8 cellular contexts compared by ENCODE assay signal in the genomic region with DNA sequence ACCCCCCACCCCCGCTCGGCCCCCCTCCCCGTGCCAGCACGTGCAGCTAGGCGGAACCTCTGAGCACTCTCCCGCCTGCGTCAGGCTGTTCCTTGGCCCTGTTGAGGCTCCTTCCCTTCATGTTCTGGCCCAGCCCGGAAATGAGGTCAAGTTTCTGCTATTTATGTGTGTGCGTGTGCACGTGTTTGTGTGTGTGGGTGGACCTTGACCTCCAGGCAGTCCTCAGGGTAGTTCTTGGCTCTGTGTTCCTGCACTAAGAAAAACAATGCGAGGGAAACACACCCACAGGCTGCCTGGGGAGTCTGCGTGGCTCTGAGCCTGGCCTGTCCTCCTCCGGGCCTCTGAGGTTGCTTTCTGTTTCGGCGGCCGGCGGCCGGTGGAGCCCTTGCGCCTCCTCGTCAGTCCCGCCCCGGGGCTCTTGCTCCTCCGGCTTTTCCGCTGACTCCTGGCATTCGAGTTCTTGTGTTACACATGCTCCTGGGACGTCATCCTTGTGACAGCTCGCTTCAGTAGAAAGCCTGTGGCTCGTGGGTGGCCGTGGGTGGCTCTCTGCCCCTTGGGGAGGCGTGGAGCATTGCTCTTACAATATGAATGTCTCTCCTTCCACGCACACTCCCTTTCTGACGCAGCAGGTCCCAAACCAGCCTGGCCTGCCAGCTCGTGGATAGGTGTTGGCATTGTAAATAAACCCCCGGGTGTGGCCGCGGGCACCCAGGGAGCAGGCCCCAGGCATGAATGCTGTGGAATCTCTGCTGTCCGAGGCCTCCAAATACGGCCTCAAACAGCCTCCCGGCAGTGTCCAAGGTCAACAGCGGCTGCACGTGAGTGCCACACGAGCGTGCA. TPM values are rescaled to one million over a fixed set of nuclear protein-coding genes. Genes with fewer than 3 reads are reported as not detected.
DNase-seq lines count a peak whose midpoint lies in the region; ATAC-seq and TF ChIP-seq lines count a peak whose summit lies in the region.

No MANE protein-coding gene starts in this region.

- TF ChIP-seq CTCF in GM12864 (IDR thresholded peaks at IDR 0.05; ENCODE audit: low read depth, low read length, missing control alignments), result no peak
- no peak for TF ChIP-seq CTCF in HEK293 (tag by site-specific recombination; IDR thresholded peaks at IDR 0.05)

- H3K27ac ChIP-seq in HEK293 (ENCODE audit: extremely low read depth, low read depth, low read length), result no peak overlapping the region

- peak; percentile 69 for ATAC-seq in esophagus mucosa

- H3K4me3 ChIP-seq in GM12864 (ENCODE audit: low read depth, low read length) (peak overlapping the region; percentile 27), HEK293 (ENCODE audit: low read depth, low read length) (no peak overlapping the region), mucosa of stomach (ENCODE audit: low read length) (peak overlapping the region; percentile 55)

- CTCF ChIA-PET in HEK293 (lab: Yijun Ruan, JAX), result interaction anchor here (0.9 to 2.0 kb wide), 3 partner anchors 139 to 243 kb away, joined by 3 to 4 read pairs (median 3); no protein-coding TSS in a partner anchor

- H3K36me3 ChIP-seq in HEK293 (ENCODE audit: control insufficient read depth in 2 of 2, insufficient read depth in 1 of 2, low read length in 2 of 2) (peaks cover 0 to 12% of the 10 kb centered on the region in 2 experiments; a peak in 1 of 3 replicates), mucosa of stomach (ENCODE audit: control insufficient read depth, insufficient read depth, low read length) (no peaks in the 10 kb centered on the region)

- H3K9ac ChIP-seq in mucosa of stomach (ENCODE audit: low read length), result peak overlapping the region; percentile 80

- H3K4me1 ChIP-seq in HEK293 (ENCODE audit: control insufficient read depth, insufficient read depth, low read length) (peaks cover 9% of the 10 kb centered on the region), mucosa of stomach (ENCODE audit: control insufficient read depth, insufficient read depth, low read length) (peaks cover 69% of the 10 kb centered on the region)

- no peaks in the 10 kb centered on the region for H3K27me3 ChIP-seq in mucosa of stomach (ENCODE audit: control insufficient read depth, insufficient read depth, low read length)

- H3K9me3 ChIP-seq in HEK293 (ENCODE audit: control insufficient read depth, insufficient read depth, low read depth, low read length), result no peaks in the 10 kb centered on the region
- H3K9me3 ChIP-seq in mucosa of stomach (ENCODE audit: control insufficient read depth, low read length), result no peaks in the 10 kb centered on the region

- peak; percentile 92 for DNase-seq in GM12864 (ENCODE audit: low read depth)
- peak; percentile 7 for DNase-seq in NCI-H2029 treated with DMSO at 0.1 percent for 48 hours (lab: John Stamatoyannopoulos, UW)
- DNase-seq in activated T-cell treated with anti-CD3 and anti-CD28 coated beads for 4 hours, result peak; percentile 44
- DNase-seq in stimulated activated CD8-positive, alpha-beta memory T cell treated with anti-CD3 and anti-CD28 coated beads, Interleukin-7, amount 100 ng/mL, for 48 hours (ENCODE audit: extremely low read depth in 1 of 2, low read depth in 1 of 2), result peak; percentile 37 to 61
- no peak for DNase-seq in DMS 273 treated with DMSO at 0.1 percent for 48 hours (lab: John Stamatoyannopoulos, UW)

- POLR2A ChIA-PET in HEK293 (lab: Yijun Ruan, JAX), result interaction anchor here (0.5 to 2.1 kb wide), 2 partner anchors 10 to 284 kb away, joined by 3 to 10 read pairs; a partner anchor contains a TSS

TF ChIP-seq in HEK293, 187 proteins besides CTCF, POLR2A, EP300 and RAD21 (continues in another document):
- TF ChIP-seq TCF7L2 (IDR thresholded peaks at IDR 0.05; ENCODE audit: borderline replicate concordance, low read depth, low read length) (0 out of 2 replicates have a peak, but pooled peaks have one; percentile 36), ZFHX2 (tag by site-specific recombination; conservative IDR thresholded peaks at IDR 0.05) (peak; percentile 99), ZNF146 (tag by site-specific recombination; IDR thresholded peaks at IDR 0.05) (peak; percentile 24; the same call in 1 of the 2 replicates), ZNF214 (tag by site-specific recombination; IDR thresholded peaks at IDR 0.05; ENCODE audit: borderline replicate concordance) (no peak), ZBTB20 (tag by site-specific recombination; IDR thresholded peaks at IDR 0.05) (0 out of 2 replicates have a peak, but pooled peaks have one; percentile 21), ZNF549 (tag by site-specific recombination; IDR thresholded peaks at IDR 0.05) (no peak), ZNF624 (tag by site-specific recombination; IDR thresholded peaks at IDR 0.05) (no peak; the same call in 1 of the 2 replicates), ZNF830 (tag by site-specific recombination; IDR thresholded peaks at IDR 0.05; ENCODE audit: low read depth) (no peak), ZBTB17 (tag by site-specific recombination; IDR thresholded peaks at IDR 0.05) (peak; percentile 82), OVOL3 (tag by site-specific recombination; IDR thresholded peaks at IDR 0.05) (no peak), ZBTB48 (tag by site-specific recombination; IDR thresholded peaks at IDR 0.05) (0 out of 2 replicates have a peak, but pooled peaks have one; percentile 30), TRIM28 (IDR thresholded peaks at IDR 0.05; ENCODE audit: borderline replicate concordance, low read length) (0 out of 2 replicates have a peak, but pooled peaks have one; percentile 52), IKZF3 (tag by site-specific recombination; IDR thresholded peaks at IDR 0.05) (peak; percentile 35; the same call in 1 of the 2 replicates)
- TF ChIP-seq, protein P1, sequence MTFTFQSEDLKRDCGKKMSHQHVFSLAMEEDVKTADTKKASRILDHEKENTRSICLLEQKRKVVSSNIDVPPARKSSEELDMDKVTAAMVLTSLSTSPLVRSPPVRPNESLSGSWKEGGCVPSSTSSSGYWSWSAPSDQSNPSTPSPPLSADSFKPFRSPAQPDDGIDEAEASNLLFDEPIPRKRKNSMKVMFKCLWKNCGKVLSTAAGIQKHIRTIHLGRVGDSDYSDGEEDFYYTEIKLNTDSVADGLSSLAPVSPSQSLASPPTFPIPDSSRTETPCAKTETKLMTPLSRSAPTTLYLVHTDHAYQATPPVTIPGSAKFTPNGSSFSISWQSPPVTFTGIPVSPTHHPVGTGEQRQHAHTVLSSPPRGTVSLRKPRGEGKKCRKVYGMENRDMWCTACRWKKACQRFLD (tag by site-specific recombination; IDR thresholded peaks at IDR 0.05), result no peak
- TF ChIP-seq, protein P2, sequence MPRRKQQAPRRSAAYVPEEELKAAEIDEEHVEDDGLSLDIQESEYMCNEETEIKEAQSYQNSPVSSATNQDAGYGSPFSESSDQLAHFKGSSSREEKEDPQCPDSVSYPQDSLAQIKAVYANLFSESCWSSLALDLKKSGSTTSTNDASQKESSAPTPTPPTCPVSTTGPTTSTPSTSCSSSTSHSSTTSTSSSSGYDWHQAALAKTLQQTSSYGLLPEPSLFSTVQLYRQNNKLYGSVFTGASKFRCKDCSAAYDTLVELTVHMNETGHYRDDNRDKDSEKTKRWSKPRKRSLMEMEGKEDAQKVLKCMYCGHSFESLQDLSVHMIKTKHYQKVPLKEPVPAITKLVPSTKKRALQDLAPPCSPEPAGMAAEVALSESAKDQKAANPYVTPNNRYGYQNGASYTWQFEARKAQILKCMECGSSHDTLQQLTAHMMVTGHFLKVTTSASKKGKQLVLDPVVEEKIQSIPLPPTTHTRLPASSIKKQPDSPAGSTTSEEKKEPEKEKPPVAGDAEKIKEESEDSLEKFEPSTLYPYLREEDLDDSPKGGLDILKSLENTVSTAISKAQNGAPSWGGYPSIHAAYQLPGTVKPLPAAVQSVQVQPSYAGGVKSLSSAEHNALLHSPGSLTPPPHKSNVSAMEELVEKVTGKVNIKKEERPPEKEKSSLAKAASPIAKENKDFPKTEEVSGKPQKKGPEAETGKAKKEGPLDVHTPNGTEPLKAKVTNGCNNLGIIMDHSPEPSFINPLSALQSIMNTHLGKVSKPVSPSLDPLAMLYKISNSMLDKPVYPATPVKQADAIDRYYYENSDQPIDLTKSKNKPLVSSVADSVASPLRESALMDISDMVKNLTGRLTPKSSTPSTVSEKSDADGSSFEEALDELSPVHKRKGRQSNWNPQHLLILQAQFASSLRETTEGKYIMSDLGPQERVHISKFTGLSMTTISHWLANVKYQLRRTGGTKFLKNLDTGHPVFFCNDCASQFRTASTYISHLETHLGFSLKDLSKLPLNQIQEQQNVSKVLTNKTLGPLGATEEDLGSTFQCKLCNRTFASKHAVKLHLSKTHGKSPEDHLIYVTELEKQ (tag by site-specific recombination; IDR thresholded peaks at IDR 0.05; ENCODE audit: borderline replicate concordance), result peak; percentile 45; the same call in 1 of the 2 replicates
- TF ChIP-seq, protein P3, sequence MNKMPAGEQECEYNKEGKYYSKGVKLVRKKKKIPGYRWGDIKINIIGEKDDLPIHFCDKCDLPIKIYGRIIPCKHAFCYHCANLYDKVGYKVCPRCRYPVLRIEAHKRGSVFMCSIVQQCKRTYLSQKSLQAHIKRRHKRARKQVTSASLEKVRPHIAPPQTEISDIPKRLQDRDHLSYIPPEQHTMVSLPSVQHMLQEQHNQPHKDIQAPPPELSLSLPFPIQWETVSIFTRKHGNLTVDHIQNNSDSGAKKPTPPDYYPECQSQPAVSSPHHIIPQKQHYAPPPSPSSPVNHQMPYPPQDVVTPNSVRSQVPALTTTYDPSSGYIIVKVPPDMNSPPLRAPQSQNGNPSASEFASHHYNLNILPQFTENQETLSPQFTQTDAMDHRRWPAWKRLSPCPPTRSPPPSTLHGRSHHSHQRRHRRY (tag by site-specific recombination; IDR thresholded peaks at IDR 0.05), result no peak

RNA-seq across cellular contexts. Expression of a gene that starts 10.0 kb away (rescaled TPM):
- total RNA-seq in esophagus mucosa, result 13.7 TPM

RNA-seq across cellular contexts. Expression of a gene that starts 56.4 kb away (rescaled TPM):
- total RNA-seq in esophagus mucosa, result not detected
